ENCODE assay signal across 27 cellular contexts in genomic region chr16:53668869-53669268, GRCh38.
"Had no signal": no experiment of that assay in that cellular context is flagged by ENCODE, and none has a peak within 500 bp of the region (broad histone marks: within the 10 kb centered on the region; RNA-seq: fewer than 3 reads in every experiment).

No MANE protein-coding gene starts in this region.

- H3K27me3 ChIP-seq: brain microvascular endothelial cell had no signal

- H3K9me2 ChIP-seq: SK-N-SH had no signal

- DNase-seq: activated CD4-positive, alpha-beta memory T cell treated with anti-CD3 and anti-CD28 coated beads, Interleukin-2, amount 10 ng/mL, durations not matched to agents 7 days and 5 days; activated CD4-positive, alpha-beta T cell treated with anti-CD3 and anti-CD28 coated beads for 36 hours; activated CD4-positive, alpha-beta T cell treated with anti-CD3 and anti-CD28 coated beads, Interleukin-2, amount 50 U/mL, for 1 hour; activated gamma-delta T cell; activated naive CD4-positive, alpha-beta T cell treated with anti-CD3 and anti-CD28 coated beads for 36 hours; activated T-cell treated with anti-CD3 and anti-CD28 coated beads for 4 hours; activated T-cell treated with anti-CD3 and anti-CD28 coated beads, Interleukin-2, amount 50 U/mL, for 48 hours; brain microvascular endothelial cell; KBM-7; NCI-H1092; NCI-H1417; NCI-H1694; NCI-H2029; NCI-H2107; NCI-H2171 treated with DMSO at 0.1 percent for 48 hours; NCI-H226; NCI-H510A treated with DMSO at 0.1 percent for 48 hours; NCI-H69; NK-92 treated with Interleukin-12 subunit alpha and Interleukin-12 subunit beta, amount 100 ng/mL, for 24 hours; OCI-M1; RPMI8226; SK-N-SH; T-helper 1 cell; WERI-Rb-1 had no signal

- H3K27ac ChIP-seq: brain microvascular endothelial cell, WERI-Rb-1 had no signal

- ATAC-seq: activated CD4-positive, alpha-beta T cell treated with anti-CD3 and anti-CD28 coated beads for 36 hours; activated T-helper 17 cell treated with anti-CD3 and anti-CD28 coated beads, Interleukin-2, amount 50 U/mL, for 72 hours; Panc1; Right ventricle myocardium inferior had no signal

- H3K4me2 ChIP-seq: SK-N-SH had no signal

- H3K9me3 ChIP-seq: SK-N-SH had no signal

- H3K9ac ChIP-seq: SK-N-SH had no signal

- H3K36me3 ChIP-seq: brain microvascular endothelial cell, WERI-Rb-1 had no signal
